ENCODE assay signal across 22 cellular contexts in genomic region chr10:96973809-96974208, GRCh38.
DNase-seq lines count a peak whose midpoint lies in the region; ATAC-seq, FAIRE-seq and TF ChIP-seq lines count a peak whose summit lies in the region.
"Had no signal": no experiment of that assay in that cellular context is flagged by ENCODE, and none has a peak within 500 bp of the region (broad histone marks: within the 10 kb centered on the region; RNA-seq: fewer than 3 reads in every experiment).

No MANE protein-coding gene starts in this region.

- H3K27me3 ChIP-seq in HepG2 (ENCODE audit: control insufficient read depth in 1 of 2, insufficient read depth in 2 of 2, low read length in 2 of 2) (no peaks in the 10 kb centered on the region), right lobe of liver (no peaks in the 10 kb centered on the region)
- H3K27me3 ChIP-seq: SJCRH30 had no signal

- ATAC-seq in HepG2 (no peak), right lobe of liver (no peak), HG02840 (IDR thresholded peaks at IDR 0.05; ENCODE audit: low FRiP score, unreplicated experiment) (no peak)

- H3K27me3 Mint-ChIP-seq in nephron progenitor cell (ENCODE audit: low read depth, poor library complexity): no peaks in the 10 kb centered on the region

- H3K27ac Mint-ChIP-seq in nephron progenitor cell: peak overlapping the region; percentile 5
- H3K27ac Mint-ChIP-seq: CD14-positive monocyte had no signal

- no peaks in the 10 kb centered on the region for H3K9me2 ChIP-seq in OCI-LY7 (ENCODE audit: insufficient read depth, low read length)

- H4K20me1 ChIP-seq in HepG2 (ENCODE audit: insufficient read depth, low read length): no peaks in the 10 kb centered on the region
- no peaks in the 10 kb centered on the region for H4K20me1 ChIP-seq in OCI-LY7 (ENCODE audit: insufficient read depth, low read length)

- no peak for TF ChIP-seq RAD21 in HepG2 (CRISPR knock-in tag; IDR thresholded peaks at IDR 0.05)

- CTCF ChIA-PET in HepG2 (lab: Yijun Ruan, JAX; ENCODE audit: low intra/inter-chr PET ratio, low total read pairs) (no interaction called here), OCI-LY7 (lab: Charles Lee; ENCODE audit: unreplicated experiment) (no interaction called here)

- H3K79me2 ChIP-seq in HepG2 (ENCODE audit: insufficient read depth, low read length) (no peaks in the 10 kb centered on the region), OCI-LY7 (ENCODE audit: insufficient read depth, low read depth, low read length) (no peaks in the 10 kb centered on the region)

- peaks cover 8% of the 10 kb centered on the region for H3K36me3 Mint-ChIP-seq in nephron progenitor cell (ENCODE audit: low read depth)

- H3K27ac ChIP-seq in HepG2 (ENCODE audit: extremely low read length, insufficient read depth, low read length): peak overlapping the region; percentile 5
- H3K27ac ChIP-seq in right lobe of liver: no peak overlapping the region
- H3K27ac ChIP-seq in OCI-LY7 (ENCODE audit: low read depth, low read length, poor library complexity, severe bottlenecking): peak overlapping the region; percentile 77
- H3K27ac ChIP-seq: KMS-11, SJCRH30 had no signal

- no peak for TF ChIP-seq POLR2A in HepG2 (IDR thresholded peaks at IDR 0.05; ENCODE audit: insufficient read depth in 1 of 2, low read depth in 2 of 2, low read length in 2 of 2)
- no peak for TF ChIP-seq POLR2A in right lobe of liver (IDR thresholded peaks at IDR 0.05)

- BruUV-seq in HepG2 (replicated peaks; lab: Mats Ljungman, UMichigan) (no TSS peak), OCI-LY7 (replicated peaks; lab: Mats Ljungman, UMichigan) (no TSS peak)

- H3K9ac ChIP-seq in HepG2 (ENCODE audit: insufficient read depth, low read depth, low read length): no peak overlapping the region
- H3K9ac ChIP-seq: KMS-11 had no signal

- POLR2A ChIA-PET in HepG2 (lab: Yijun Ruan, JAX): no interaction called here
- POLR2A ChIA-PET in OCI-LY7 (lab: Charles Lee): interaction anchor here (0.5 to 2.5 kb wide), 11 partner anchors 8 to 476 kb away, joined by 3 to 12 read pairs (median 3); no protein-coding TSS in a partner anchor

- TF ChIP-seq CTCF in HepG2 (CRISPR knock-in tag; IDR thresholded peaks at IDR 0.05) (no peak), right lobe of liver (IDR thresholded peaks at IDR 0.05) (no peak), OCI-LY7 (conservative IDR thresholded peaks at IDR 0.05; ENCODE audit: low read length) (no peak), nephron progenitor cell (IDR thresholded peaks at IDR 0.05) (no peak)

- intact Hi-C loops in HepG2 (cut with micrococcal nuclease; ENCODE audit: unreplicated experiment) (no loop called here), right lobe of liver (cut with DNase I) (no loop called here), OCI-LY7 (cut with micrococcal nuclease; ENCODE audit: unreplicated experiment) (no loop called here)

- H3K4me2 ChIP-seq in HepG2 (ENCODE audit: low read depth, low read length): no peak overlapping the region
- peak overlapping the region; percentile 67 for H3K4me2 ChIP-seq in OCI-LY7 (ENCODE audit: low read length)
- H3K4me2 ChIP-seq: KMS-11 had no signal

- in situ Hi-C loops in HepG2 (cut with HindIII; ENCODE audit: extremely low pct_ligation_motif_present, low pct_unique_long_range_greater_than_20kb): no loop called here

- H3K4me1 Mint-ChIP-seq in nephron progenitor cell: peaks cover 39% of the 10 kb centered on the region

- peak; percentile 58 for FAIRE-seq in HepG2 (lab: Jason Lieb, UNC)
- FAIRE-seq: HTR-8/SVneo, RCC 7860 had no signal

- H2AFZ ChIP-seq in HepG2 (ENCODE audit: low read length) (no peak overlapping the region), OCI-LY7 (ENCODE audit: low read length) (peak overlapping the region; percentile 3; the same call in 1 of the 2 replicates)

- H3K4me3 ChIP-seq in HepG2 (replicated peaks in 1 of 3; ENCODE audit: insufficient read depth in 1 of 3, low read depth in 2 of 3, low read length in 3 of 3) (no peak overlapping the region), right lobe of liver (no peak overlapping the region), OCI-LY7 (ENCODE audit: low read depth, low read length, poor library complexity, severe bottlenecking) (peak overlapping the region; percentile 10)
- H3K4me3 ChIP-seq: SJCRH30 had no signal

- no peak for TF ChIP-seq EP300 in HepG2 (IDR thresholded peaks at IDR 0.05; ENCODE audit: low read depth in 2 of 2, low read length in 2 of 2)
- no peak for TF ChIP-seq EP300 in HepG2 (CRISPR knock-in tag; IDR thresholded peaks at IDR 0.05; ENCODE audit: borderline replicate concordance)

- H3K9me3 Mint-ChIP-seq in nephron progenitor cell: peaks cover 4% of the 10 kb centered on the region
- H3K9me3 Mint-ChIP-seq: CD14-positive monocyte had no signal

- DNase-seq in HepG2 (ENCODE audit: low spot score) (peak; percentile 31), right lobe of liver (no peak), OCI-LY7 (ENCODE audit: low spot score) (no peak), nephron progenitor cell (no peak), COLO829 (ENCODE audit: low spot score) (no peak), putamen (ENCODE audit: low spot score) (no peak)
- DNase-seq: 8988T, DND-41, GOT3, HCEC 1CT, NCI-H1105 treated with DMSO at 0.1 percent for 48 hours, NCI-H1694, NCI-H2081, NCI-H2171 treated with DMSO at 0.1 percent for 48 hours, NCI-H524 treated with DMSO at 0.1 percent for 48 hours, OCI-M1, SJCRH30 had no signal

- no peaks in the 10 kb centered on the region for H3K36me3 ChIP-seq in HepG2 (replicated peaks in 1 of 2; ENCODE audit: control insufficient read depth in 1 of 2, insufficient read depth in 2 of 2, low read length in 2 of 2)
- no peaks in the 10 kb centered on the region for H3K36me3 ChIP-seq in right lobe of liver
- H3K36me3 ChIP-seq in OCI-LY7 (ENCODE audit: insufficient read depth, low read length): no peaks in the 10 kb centered on the region
- H3K36me3 ChIP-seq: SJCRH30 had no signal

- H3K9me3 ChIP-seq in HepG2 (ENCODE audit: low read length) (no peaks in the 10 kb centered on the region), right lobe of liver (no peaks in the 10 kb centered on the region), OCI-LY7 (ENCODE audit: low read length) (no peaks in the 10 kb centered on the region)
- H3K9me3 ChIP-seq: SJCRH30 had no signal

- H3K4me1 ChIP-seq in HepG2 (ENCODE audit: insufficient read depth, low read length) (peaks cover 49% of the 10 kb centered on the region), right lobe of liver (peaks cover 0 to 25% (median 9%) of the 10 kb centered on the region in 4 donors), OCI-LY7 (ENCODE audit: insufficient read depth, low read length, poor library complexity, severe bottlenecking) (peaks cover 41% of the 10 kb centered on the region)
- H3K4me1 ChIP-seq: SJCRH30 had no signal

- no peak overlapping the region for H3K4me3 Mint-ChIP-seq in nephron progenitor cell
- H3K4me3 Mint-ChIP-seq: CD14-positive monocyte had no signal

TF ChIP-seq in HepG2, 621 proteins besides CTCF, POLR2A, EP300 and RAD21:
- TF ChIP-seq SOX13 (IDR thresholded peaks at IDR 0.05): no peak
- TF ChIP-seq SOX13 (CRISPR knock-in tag; conservative IDR thresholded peaks at IDR 0.05 in 1 of 2, IDR thresholded peaks at IDR 0.05 in 1 of 2): 0 out of 4 replicates have a peak, but pooled peaks of 1 of the 2 experiments have one; percentile 9
- 0 out of 2 replicates have a peak, but pooled peaks have one; percentile 54 for TF ChIP-seq CBFB (CRISPR knock-in tag; IDR thresholded peaks at IDR 0.05)
- TF ChIP-seq HNF1A (IDR thresholded peaks at IDR 0.05; ENCODE audit: low read depth): peak; percentile 52; the same call in 1 of the 2 replicates
- TF ChIP-seq HNF1A (CRISPR knock-in tag; IDR thresholded peaks at IDR 0.05; ENCODE audit: borderline replicate concordance): peak; percentile 20; the same call in 1 of the 2 replicates
- 0 out of 2 replicates have a peak, but pooled peaks have one; percentile 25 for TF ChIP-seq CREM (IDR thresholded peaks at IDR 0.05)
- TF ChIP-seq CREM (CRISPR knock-in tag; IDR thresholded peaks at IDR 0.05): no peak
- no peak for TF ChIP-seq ETV6 (CRISPR knock-in tag; conservative IDR thresholded peaks at IDR 0.05)
- TF ChIP-seq ZNF274 (CRISPR knock-in tag; IDR thresholded peaks at IDR 0.05): no peak
TF ChIP-seq in HepG2: peak in this region for 4.

Comparison
In these comparisons a context has a peak if more than half of its experiments do, and no peak if none do; other contexts are left out.
1. H3K27ac ChIP-seq: peak in HepG2 (single experiment) and OCI-LY7 (single experiment); none in right lobe of liver (0 of 3).